Comparison of ENCODE assay signal across 24 cellular contexts in the genomic region with DNA sequence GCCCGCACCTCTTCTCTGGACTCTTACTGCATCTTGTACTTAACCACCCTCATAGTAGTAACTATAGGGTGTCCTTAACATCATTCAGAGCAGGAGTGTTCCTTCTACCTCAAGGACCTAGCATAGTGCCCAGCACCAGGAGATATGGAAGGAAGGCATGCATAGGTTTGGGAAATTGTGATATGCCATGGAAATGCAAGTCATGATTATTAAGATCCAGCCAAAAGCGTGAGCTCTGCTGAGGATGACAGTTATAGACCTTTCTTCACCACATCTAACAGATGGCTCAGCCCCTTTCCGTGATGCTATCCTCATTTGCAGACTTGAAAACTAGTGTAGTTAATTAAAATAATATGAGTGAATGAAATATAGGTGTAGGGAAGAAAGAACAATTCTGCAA.
"Had no signal": no experiment of that assay in that cellular context is flagged by ENCODE, and none has a peak within 500 bp of the region (broad histone marks: within the 10 kb centered on the region; RNA-seq: fewer than 3 reads in every experiment).

No MANE protein-coding gene starts in this region.

- FAIRE-seq: endometrium, islet of Langerhans, keratinocyte had no signal

- H3K4me3 ChIP-seq: colonic mucosa, esophagus squamous epithelium, gastrocnemius medialis, heart right ventricle, left lung, lower lobe of right lung, mucosa of descending colon had no signal

- H3K27me3 ChIP-seq: colonic mucosa, esophagus squamous epithelium, gastrocnemius medialis had no signal

- H3K27ac ChIP-seq: colonic mucosa, epithelial cell of prostate, esophagus squamous epithelium, gastrocnemius medialis, heart right ventricle, left lung, lower lobe of right lung had no signal

- H3K36me3 ChIP-seq: colonic mucosa, esophagus squamous epithelium, gastrocnemius medialis, heart right ventricle, left lung, lower lobe of right lung had no signal

- H3K9me3 ChIP-seq: colonic mucosa, esophagus squamous epithelium, gastrocnemius medialis, heart right ventricle, left lung, lower lobe of right lung, mucosa of descending colon had no signal

- DNase-seq: colonic mucosa; cortex of kidney; effector CD8-positive, alpha-beta T cell; effector memory CD8-positive, alpha-beta T cell; endodermal cell; erythroblast; esophagus squamous epithelium; foreskin fibroblast; foreskin melanocyte; gastrocnemius medialis; glutamatergic neuron; head of caudate nucleus; heart right ventricle; hippocampal formation; left cardiac atrium; left lung; left ventricle myocardium superior; lower lobe of right lung; mucosa of descending colon had no signal

- H3K4me1 ChIP-seq: colonic mucosa, esophagus squamous epithelium, gastrocnemius medialis, left lung, lower lobe of right lung had no signal

- ATAC-seq: effector memory CD8-positive, alpha-beta T cell; esophagus mucosa; gastrocnemius medialis; heart right ventricle; left cardiac atrium; left lung; left ventricle myocardium superior; lower lobe of right lung; mucosa of descending colon had no signal
